Comparison of ENCODE assay signal across 12 cellular contexts in genomic region chr20:49877254-49877990, GRCh38.
"Had no signal": no experiment of that assay in that cellular context is flagged by ENCODE, and none has a peak within 500 bp of the region (broad histone marks: within the 10 kb centered on the region; RNA-seq: fewer than 3 reads in every experiment).

No MANE protein-coding gene starts in this region.

- H3K4me1 Mint-ChIP-seq: activated CD4-positive, alpha-beta T cell treated with anti-CD3 and anti-CD28 coated beads, Interleukin-2, amount 10 ng/mL, durations not matched to agents 24 days and 14 days; activated naive CD4-positive, alpha-beta T cell treated with anti-CD3 and anti-CD28 coated beads, Interleukin-2, amount 10 ng/mL, durations not matched to agents 7 days and 5 days; WTC11 had no signal

- H3K27ac ChIP-seq: hepatocyte had no signal

- H3K4me3 Mint-ChIP-seq: activated CD4-positive, alpha-beta T cell treated with anti-CD3 and anti-CD28 coated beads, Interleukin-2, amount 10 ng/mL, durations not matched to agents 24 days and 14 days; activated naive CD4-positive, alpha-beta T cell treated with anti-CD3 and anti-CD28 coated beads, Interleukin-2, amount 10 ng/mL, durations not matched to agents 7 days and 5 days; T-helper 1 cell treated with Interleukin-12 subunit alpha and Interleukin-12 subunit beta and Interleukin-4 antibody, amounts not matched to agents 30 μg/mL and 1 μg/mL, for 36 hours; WTC11 had no signal

- H3K9me3 ChIP-seq: gastroesophageal sphincter, tibial nerve had no signal

- H3K4me3 ChIP-seq: gastroesophageal sphincter, hepatocyte, tibial nerve had no signal

- H3K79me2 ChIP-seq: hepatocyte had no signal

- H2AFZ ChIP-seq: hepatocyte had no signal

- DNase-seq: activated CD4-positive, alpha-beta T cell treated with anti-CD3 and anti-CD28 coated beads, Interleukin-2, amount 10 ng/mL, durations not matched to agents 24 days and 14 days; activated naive CD4-positive, alpha-beta T cell treated with anti-CD3 and anti-CD28 coated beads, Interleukin-2, amount 10 ng/mL, durations not matched to agents 7 days and 5 days; activated T-cell treated with anti-CD3 and anti-CD28 coated beads for 4 hours; kidney glomerular epithelial cell; retina; small intestine had no signal

- H3K27me3 ChIP-seq: gastroesophageal sphincter, hepatocyte, tibial nerve had no signal

- H3K27ac Mint-ChIP-seq: activated CD4-positive, alpha-beta T cell treated with anti-CD3 and anti-CD28 coated beads, Interleukin-2, amount 10 ng/mL, durations not matched to agents 24 days and 14 days; activated naive CD4-positive, alpha-beta T cell treated with anti-CD3 and anti-CD28 coated beads, Interleukin-2, amount 10 ng/mL, durations not matched to agents 7 days and 5 days; activated T-helper 2 cell treated with anti-CD3 and anti-CD28 coated beads, Interferon-gamma antibody, Interleukin-2, Interleukin-4, amounts not matched to agents 10 μg/mL and 5 μg/mL and 100 μg/mL, durations not matched to agents 14 hours and 24 hours and 36 hours; T-helper 1 cell treated with Interleukin-12 subunit alpha and Interleukin-12 subunit beta and Interleukin-4 antibody, amounts not matched to agents 30 μg/mL and 1 μg/mL, for 36 hours; WTC11 had no signal

- ATAC-seq: gastroesophageal sphincter, WTC11 had no signal

- H3K36me3 Mint-ChIP-seq: WTC11 had no signal

- H3K9me3 Mint-ChIP-seq: activated CD4-positive, alpha-beta T cell treated with anti-CD3 and anti-CD28 coated beads, Interleukin-2, amount 10 ng/mL, durations not matched to agents 24 days and 14 days; activated naive CD4-positive, alpha-beta T cell treated with anti-CD3 and anti-CD28 coated beads, Interleukin-2, amount 10 ng/mL, durations not matched to agents 7 days and 5 days; activated T-helper 2 cell treated with anti-CD3 and anti-CD28 coated beads, Interferon-gamma antibody, Interleukin-2, Interleukin-4, amounts not matched to agents 10 μg/mL and 5 μg/mL and 100 μg/mL, durations not matched to agents 14 hours and 24 hours and 36 hours; T-helper 1 cell treated with Interleukin-12 subunit alpha and Interleukin-12 subunit beta and Interleukin-4 antibody, amounts not matched to agents 30 μg/mL and 1 μg/mL, for 36 hours; WTC11 had no signal

- H3K4me2 ChIP-seq: hepatocyte had no signal

- H3K4me1 ChIP-seq: tibial nerve had no signal
